In genomic region chr3:56787784-56788256, GRCh38 we compare ENCODE assay signal across 10 cellular contexts. TPM values are rescaled to one million over a fixed set of nuclear protein-coding genes. Genes with fewer than 3 reads are reported as not detected.
A peak's percentile ranks its signal among the peaks of the same experiment; 100 is the strongest.
DNase-seq lines count a peak whose midpoint lies in the region; ATAC-seq, FAIRE-seq and TF ChIP-seq lines count a peak whose summit lies in the region.
"Had no signal": no experiment of that assay in that cellular context is flagged by ENCODE, and none has a peak within 500 bp of the region (broad histone marks: within the 10 kb centered on the region; RNA-seq: fewer than 3 reads in every experiment).

No MANE protein-coding gene starts in this region.

- peaks cover 96% of the 10 kb centered on the region for H3K4me1 ChIP-seq in effector memory CD4-positive, alpha-beta T cell (ENCODE audit: control insufficient read depth, insufficient read depth, low read length, poor library complexity, severe bottlenecking)
- peaks cover 0 to 16% of the 10 kb centered on the region in 2 donors for H3K4me1 ChIP-seq in small intestine (ENCODE audit: control insufficient read depth in 2 of 2, insufficient read depth in 1 of 2, low read depth in 1 of 2, low read length in 1 of 2)

- peak overlapping the region; percentile 91 for H3K27ac Mint-ChIP-seq in T-helper 2 cell treated with Interferon-gamma antibody and Interleukin-4, amounts not matched to agents 5 μg/mL and 100 μg/mL, for 36 hours
- no peak overlapping the region for H3K27ac Mint-ChIP-seq in type B pancreatic cell

- in situ Hi-C loops in KBM-7 (cut with MboI; ENCODE audit: low pct_unique_long_range_greater_than_20kb, low sequenced_read_pairs), result no loop called here

- DNase-seq in KBM-7 (peak; percentile 80), small intestine (peak; percentile 61), NCI-H226 (no peak), type B pancreatic cell (ENCODE audit: extremely low spot score, unreplicated experiment) (no peak)
- peak; percentile 48 for DNase-seq in T-helper 2 cell treated with Interferon-gamma antibody and Interleukin-4, amounts not matched to agents 5 μg/mL and 100 μg/mL, for 36 hours (ENCODE audit: low spot score)
- DNase-seq in effector memory CD4-positive, alpha-beta T cell, result no peak
- DNase-seq: NCI-H187 treated with DMSO at 0.1 percent for 48 hours, posterior cingulate gyrus had no signal

- peaks cover 57% of the 10 kb centered on the region for H3K36me3 Mint-ChIP-seq in T-helper 2 cell treated with Interferon-gamma antibody and Interleukin-4, amounts not matched to agents 5 μg/mL and 100 μg/mL, for 36 hours (ENCODE audit: low read depth)
- H3K36me3 Mint-ChIP-seq in type B pancreatic cell, result peaks cover 3% of the 10 kb centered on the region

- H3K27ac ChIP-seq in effector memory CD4-positive, alpha-beta T cell (ENCODE audit: insufficient read depth, low read length, poor library complexity, severe bottlenecking), result peak overlapping the region; percentile 63
- H3K27ac ChIP-seq in small intestine (ENCODE audit: low read depth in 1 of 2, low read length in 1 of 2), result peak overlapping the region; percentile 54 to 83

- no peak overlapping the region for H3K4me3 ChIP-seq in effector memory CD4-positive, alpha-beta T cell (ENCODE audit: insufficient read depth, low read depth, low read length, poor library complexity, severe bottlenecking)
- H3K4me3 ChIP-seq in small intestine (ENCODE audit: low read depth in 1 of 2, low read length in 2 of 2), result no peak overlapping the region

- H3K27me3 Mint-ChIP-seq in T-helper 2 cell treated with Interferon-gamma antibody and Interleukin-4, amounts not matched to agents 5 μg/mL and 100 μg/mL, for 36 hours (ENCODE audit: low read depth), result no peaks in the 10 kb centered on the region
- no peaks in the 10 kb centered on the region for H3K27me3 Mint-ChIP-seq in type B pancreatic cell

- no peak for ATAC-seq in GM18867 (IDR thresholded peaks at IDR 0.05; ENCODE audit: unreplicated experiment)
- ATAC-seq in GM21619 (IDR thresholded peaks at IDR 0.05; ENCODE audit: unreplicated experiment), result no peak

- H3K4me3 Mint-ChIP-seq in T-helper 2 cell treated with Interferon-gamma antibody and Interleukin-4, amounts not matched to agents 5 μg/mL and 100 μg/mL, for 36 hours, result peak overlapping the region; percentile 73
- no peak overlapping the region for H3K4me3 Mint-ChIP-seq in type B pancreatic cell

- no peaks in the 10 kb centered on the region for H3K36me3 ChIP-seq in effector memory CD4-positive, alpha-beta T cell (ENCODE audit: control insufficient read depth, insufficient read depth, low read length)
- H3K36me3 ChIP-seq in small intestine (ENCODE audit: control insufficient read depth in 2 of 2, insufficient read depth in 2 of 2, low read length in 2 of 2), result no peaks in the 10 kb centered on the region

- H3K4me1 Mint-ChIP-seq in T-helper 2 cell treated with Interferon-gamma antibody and Interleukin-4, amounts not matched to agents 5 μg/mL and 100 μg/mL, for 36 hours (ENCODE audit: low read depth), result peaks cover 92% of the 10 kb centered on the region
- H3K4me1 Mint-ChIP-seq in type B pancreatic cell (ENCODE audit: unreplicated experiment), result peaks cover 38% of the 10 kb centered on the region

- TF ChIP-seq CTCF in type B pancreatic cell (conservative IDR thresholded peaks at IDR 0.05), result no peak

- WGBS in small intestine, 3 donors, result 68 to 82% (median 73%) methylated on average over 6 of the region's 6 CpGs

- no peak for FAIRE-seq in small intestine (lab: Jason Lieb, UNC)

- no peaks in the 10 kb centered on the region for H3K9me3 ChIP-seq in effector memory CD4-positive, alpha-beta T cell (ENCODE audit: control insufficient read depth, low read length)
- H3K9me3 ChIP-seq in small intestine (ENCODE audit: control insufficient read depth, low read depth), result no peaks in the 10 kb centered on the region

- H3K27me3 ChIP-seq in effector memory CD4-positive, alpha-beta T cell (replicated peaks; ENCODE audit: control insufficient read depth, insufficient read depth, low read length, poor library complexity, severe bottlenecking), result no peaks in the 10 kb centered on the region
- H3K27me3 ChIP-seq in small intestine (ENCODE audit: control insufficient read depth in 2 of 2, insufficient read depth in 2 of 2, low read length in 2 of 2), result no peaks in the 10 kb centered on the region

- no peaks in the 10 kb centered on the region for H3K9me3 Mint-ChIP-seq in T-helper 2 cell treated with Interferon-gamma antibody and Interleukin-4, amounts not matched to agents 5 μg/mL and 100 μg/mL, for 36 hours
- no peaks in the 10 kb centered on the region for H3K9me3 Mint-ChIP-seq in type B pancreatic cell

RNA-seq across cellular contexts. Expression of gene ARHGEF3, which starts 13.9 kb away (rescaled TPM):
- polyA plus RNA-seq in small intestine, result 1 to 10 TPM; 1.6 to 9.0 (median 4.6) TPM
- 20.9 and 32.6 TPM in 2 replicates for total RNA-seq in type B pancreatic cell (ENCODE audit: low replicate concordance)

Comparison
In these comparisons a context has a peak if more than half of its experiments do, and no peak if none do; other contexts are left out.
1. DNase-seq: peak in KBM-7 (single experiment), T-helper 2 cell treated with Interferon-gamma antibody and Interleukin-4, amounts not matched to agents 5 μg/mL and 100 μg/mL, for 36 hours (single experiment) and small intestine (single experiment); none in effector memory CD4-positive, alpha-beta T cell (0 of 3), NCI-H226 (single experiment) and type B pancreatic cell (single experiment).